In the genomic region with DNA sequence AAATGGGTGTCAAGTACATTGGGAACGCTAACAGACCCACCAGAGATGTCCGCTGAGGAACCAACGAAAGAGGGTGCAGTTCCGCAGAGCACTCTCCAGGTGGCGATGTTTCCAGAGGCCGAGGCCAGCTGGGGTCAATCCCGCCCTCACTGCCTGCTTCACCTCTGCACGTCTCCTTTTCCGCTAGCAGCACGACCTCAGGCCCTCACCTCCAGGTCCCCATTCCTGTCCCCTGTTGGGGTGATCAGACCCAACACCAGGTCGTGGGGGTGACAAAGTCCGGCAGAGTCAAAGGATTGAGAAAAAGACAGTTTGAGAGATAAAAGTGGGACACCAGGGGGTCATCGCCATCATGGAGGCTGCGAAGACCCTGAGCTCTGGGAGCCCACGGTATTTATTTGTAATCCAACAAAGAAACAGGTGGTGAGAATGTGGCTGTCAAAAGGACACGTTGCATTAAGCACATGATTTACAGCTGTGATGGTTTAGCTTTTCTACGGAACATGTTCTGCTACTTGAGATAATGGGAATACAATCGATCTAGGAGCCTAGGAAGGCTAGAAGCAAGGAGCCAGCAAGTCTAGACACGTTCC, we compare ENCODE assay signal across 8 cellular contexts. TPM values are rescaled to one million over a fixed set of nuclear protein-coding genes. Genes with fewer than 3 reads are reported as not detected.
DNase-seq lines count a peak whose midpoint lies in the region; ATAC-seq and TF ChIP-seq lines count a peak whose summit lies in the region.

No MANE protein-coding gene starts in this region.

- H3K4me1 ChIP-seq in MM.1S (ENCODE audit: low read length): no peaks in the 10 kb centered on the region
- peaks cover 4% of the 10 kb centered on the region; the same call in 1 of the 2 replicates for H3K4me1 ChIP-seq in SJCRH30
- no peaks in the 10 kb centered on the region for H3K4me1 ChIP-seq in testis

- no peak overlapping the region for H2AFZ ChIP-seq in MM.1S (ENCODE audit: low read length)

- WGBS in testis, 2 donors: 18 to 25% methylated on average over 19 of the region's 19 CpGs

- DNase-seq in NCI-H2196 (lab: John Stamatoyannopoulos, UW; ENCODE audit: unreplicated experiment) (peak; percentile 22), NCI-H2196 treated with DMSO at 0.1 percent for 48 hours (lab: John Stamatoyannopoulos, UW; ENCODE audit: unreplicated experiment) (no peak), MM.1S (peak; percentile 48), SJCRH30 (peak; percentile 70 to 80), brain microvascular endothelial cell (no peak), left colon (peak in 1 of 2 donors; percentile 55), testis (peak; percentile 68)

- H3K27ac ChIP-seq in MM.1S (ENCODE audit: low read length) (no peak overlapping the region), SJCRH30 (peak overlapping the region; percentile 49; the same call in 1 of the 2 replicates), brain microvascular endothelial cell (no peak overlapping the region), testis (no peak overlapping the region)

- no peak for TF ChIP-seq POLR2A in testis (IDR thresholded peaks at IDR 0.05)

- no peaks in the 10 kb centered on the region for H3K27me3 ChIP-seq in MM.1S (replicated peaks; ENCODE audit: insufficient read depth, low read length)
- no peaks in the 10 kb centered on the region for H3K27me3 ChIP-seq in SJCRH30
- H3K27me3 ChIP-seq in brain microvascular endothelial cell (replicated peaks): no peaks in the 10 kb centered on the region
- H3K27me3 ChIP-seq in testis: no peaks in the 10 kb centered on the region

- peak; percentile 76 for TF ChIP-seq CTCF in MM.1S (IDR thresholded peaks at IDR 0.05; ENCODE audit: low read length)
- TF ChIP-seq CTCF in brain microvascular endothelial cell (IDR thresholded peaks at IDR 0.05; ENCODE audit: low read depth, low read length, missing control alignments): peak; percentile 85
- peak; percentile 47 to 69 (median 59) for TF ChIP-seq CTCF in testis (IDR thresholded peaks at IDR 0.05)

- intact Hi-C loops in left colon (cut with DNase I, micrococcal nuclease) (no loop called here), testis (cut with DNase I; ENCODE audit: low total_unique reads) (no loop called here)

- peak; percentile 73 for ATAC-seq in left colon
- no peak for ATAC-seq in GM21526 (IDR thresholded peaks at IDR 0.05; ENCODE audit: low FRiP score, unreplicated experiment)

- H3K9me2 ChIP-seq in MM.1S (replicated peaks; ENCODE audit: insufficient read depth, low read length): no peaks in the 10 kb centered on the region

- H3K9ac ChIP-seq in MM.1S (ENCODE audit: low read length): no peak overlapping the region

- H3K4me3 ChIP-seq in MM.1S (ENCODE audit: low read length) (no peak overlapping the region), SJCRH30 (peak overlapping the region; percentile 44), brain microvascular endothelial cell (ENCODE audit: low read depth, low read length) (no peak overlapping the region), testis (no peak overlapping the region)

- H3K79me2 ChIP-seq in MM.1S (ENCODE audit: low read length): no peaks in the 10 kb centered on the region

- H3K9me3 ChIP-seq in MM.1S (replicated peaks; ENCODE audit: insufficient read depth, low read length) (no peaks in the 10 kb centered on the region), SJCRH30 (replicated peaks) (no peaks in the 10 kb centered on the region), testis (no peaks in the 10 kb centered on the region)

- no peak overlapping the region for H3K4me2 ChIP-seq in MM.1S (ENCODE audit: low read depth, low read length)

- in situ Hi-C loops in brain microvascular endothelial cell (cut with HindIII; ENCODE audit: low pct_ligation_motif_present, low sequenced_read_pairs): no loop called here

- H3K36me3 ChIP-seq in MM.1S (replicated peaks; ENCODE audit: insufficient read depth, low read length) (no peaks in the 10 kb centered on the region), SJCRH30 (no peaks in the 10 kb centered on the region), brain microvascular endothelial cell (replicated peaks) (no peaks in the 10 kb centered on the region), testis (ENCODE audit: low read depth, missing control alignments) (no peaks in the 10 kb centered on the region)

- H4K20me1 ChIP-seq in MM.1S (ENCODE audit: insufficient read depth, low read length): no peaks in the 10 kb centered on the region

- H3F3A ChIP-seq in MM.1S (ENCODE audit: insufficient read depth, low read length): no peaks in the 10 kb centered on the region

RNA-seq across cellular contexts. Expression of a gene that starts 27.3 kb away (rescaled TPM):
- 0.30 and 0.35 TPM in 2 replicates for total RNA-seq in SJCRH30 (2014; rRNA removed; shearing (Covaris generic))
- total RNA-seq in left colon (1 to 10 TPM; 2.8 to 2.9 TPM), testis (1 to 10 TPM; 5.5 to 6.4 TPM)
- polyA plus RNA-seq in testis (ENCODE audit: insufficient read depth, low read depth, low replicate concordance): 6.5 TPM

Comparison
In these comparisons a context has a peak if more than half of its experiments do, and no peak if none do; other contexts are left out.
1. DNase-seq: peak in NCI-H2196 (single experiment), MM.1S (single experiment), SJCRH30 (2 of 2) and testis (single experiment); none in NCI-H2196 treated with DMSO at 0.1 percent for 48 hours (single experiment) and brain microvascular endothelial cell (single experiment).
2. Peak in every context shown above with its lines, with median percentiles within 50 percentile points of each other: CTCF ChIP-seq.